Comparison of ENCODE assay signal across 2 cellular contexts in the genomic region with DNA sequence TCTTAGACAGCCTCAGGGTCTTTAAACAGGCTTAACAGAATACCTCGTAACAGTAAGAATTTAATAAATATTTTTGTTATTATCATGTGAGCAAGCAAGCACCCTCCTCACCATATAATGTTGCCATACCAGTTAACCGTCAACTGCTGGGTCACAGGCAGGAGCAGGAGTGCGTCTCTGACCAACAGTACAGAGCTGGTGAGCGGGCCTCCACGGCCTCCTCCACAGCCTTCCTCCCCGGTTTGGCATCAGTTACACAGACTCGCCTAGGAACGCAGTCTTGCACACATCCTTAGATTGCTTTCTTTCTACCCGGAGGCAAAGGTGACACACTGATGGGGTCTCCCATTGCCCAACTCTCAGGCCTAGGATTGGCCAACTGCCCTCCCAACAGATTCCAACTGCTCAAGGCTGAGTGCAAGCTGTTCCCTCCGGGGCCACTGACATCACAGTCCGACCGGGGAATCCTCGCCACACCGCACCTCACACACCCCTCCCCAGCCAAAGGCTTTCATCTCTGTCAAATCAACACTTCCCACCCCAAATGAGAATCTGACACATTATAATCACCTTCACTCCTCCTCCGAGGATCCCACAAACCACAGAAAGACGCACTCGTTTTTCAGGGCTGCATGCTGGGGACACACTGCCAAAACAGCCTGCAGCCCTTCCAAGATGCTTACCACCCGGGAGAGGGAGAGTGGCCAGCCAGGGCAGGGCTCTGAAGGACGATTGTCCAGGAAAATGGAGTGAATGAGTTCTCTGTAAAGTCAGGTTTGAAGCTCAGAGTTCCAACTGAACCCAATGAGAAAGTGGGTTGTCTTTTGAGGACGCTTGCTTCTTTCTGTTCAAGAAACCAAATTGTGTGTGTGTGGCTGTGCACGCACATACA.
TF ChIP-seq lines count a peak whose summit lies in the region.

No MANE protein-coding gene starts in this region.

TF ChIP-seq in H1, 55 proteins besides CTCF, POLR2A, EP300 and RAD21:
- TF ChIP-seq SP1 (IDR thresholded peaks at IDR 0.05; ENCODE audit: low read depth, low read length) (no peak), GTF2F1 (IDR thresholded peaks at IDR 0.05; ENCODE audit: borderline replicate concordance, low read depth, low read length) (no peak), RXRA (IDR thresholded peaks at IDR 0.05; ENCODE audit: insufficient read depth, low read depth, low read length) (no peak), SAP30 (IDR thresholded peaks at IDR 0.05; ENCODE audit: insufficient read depth, insufficient replicate concordance, low read length) (no peak), CTBP2 (IDR thresholded peaks at IDR 0.05; ENCODE audit: borderline replicate concordance, insufficient read depth, insufficient read length, low read length) (no peak), BACH1 (IDR thresholded peaks at IDR 0.05; ENCODE audit: low read length) (no peak), GABPA (IDR thresholded peaks at IDR 0.05; ENCODE audit: borderline replicate concordance, insufficient read depth, low read length) (no peak), SP2 (IDR thresholded peaks at IDR 0.05; ENCODE audit: low read length) (no peak), NRF1 (IDR thresholded peaks at IDR 0.05; ENCODE audit: low read depth, low read length) (no peak), SIRT6 (IDR thresholded peaks at IDR 0.05; ENCODE audit: low read length) (no peak), KDM1A (IDR thresholded peaks at IDR 0.05; ENCODE audit: borderline replicate concordance, low read length) (no peak), RBBP5 (IDR thresholded peaks at IDR 0.05; ENCODE audit: borderline replicate concordance, low read depth, low read length) (no peak), E2F6 (IDR thresholded peaks at IDR 0.05) (no peak), JUN (IDR thresholded peaks at IDR 0.05; ENCODE audit: low read depth, low read length) (no peak), JUND (IDR thresholded peaks at IDR 0.05; ENCODE audit: low read length) (no peak), CHD2 (IDR thresholded peaks at IDR 0.05; ENCODE audit: low read length) (no peak), TEAD4 (IDR thresholded peaks at IDR 0.05; ENCODE audit: low read depth, low read length) (no peak), NANOG (IDR thresholded peaks at IDR 0.05; ENCODE audit: insufficient read depth, low read depth, low read length, poor library complexity, severe bottlenecking) (no peak), ASH2L (IDR thresholded peaks at IDR 0.05; ENCODE audit: low read length) (no peak)
- TF ChIP-seq, protein P1, sequence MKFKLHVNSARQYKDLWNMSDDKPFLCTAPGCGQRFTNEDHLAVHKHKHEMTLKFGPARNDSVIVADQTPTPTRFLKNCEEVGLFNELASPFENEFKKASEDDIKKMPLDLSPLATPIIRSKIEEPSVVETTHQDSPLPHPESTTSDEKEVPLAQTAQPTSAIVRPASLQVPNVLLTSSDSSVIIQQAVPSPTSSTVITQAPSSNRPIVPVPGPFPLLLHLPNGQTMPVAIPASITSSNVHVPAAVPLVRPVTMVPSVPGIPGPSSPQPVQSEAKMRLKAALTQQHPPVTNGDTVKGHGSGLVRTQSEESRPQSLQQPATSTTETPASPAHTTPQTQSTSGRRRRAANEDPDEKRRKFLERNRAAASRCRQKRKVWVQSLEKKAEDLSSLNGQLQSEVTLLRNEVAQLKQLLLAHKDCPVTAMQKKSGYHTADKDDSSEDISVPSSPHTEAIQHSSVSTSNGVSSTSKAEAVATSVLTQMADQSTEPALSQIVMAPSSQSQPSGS (IDR thresholded peaks at IDR 0.05; ENCODE audit: low read length), result no peak

TF ChIP-seq in HepG2, 621 proteins besides CTCF, POLR2A, EP300 and RAD21:
- TF ChIP-seq BORCS8-MEF2B (CRISPR knock-in tag; IDR thresholded peaks at IDR 0.05), result no peak
- TF ChIP-seq ZNF737 (CRISPR knock-in tag; IDR thresholded peaks at IDR 0.05; ENCODE audit: borderline replicate concordance), result no peak
- TF ChIP-seq IRX3 (CRISPR knock-in tag; IDR thresholded peaks at IDR 0.05; ENCODE audit: borderline replicate concordance, low read depth), result no peak
- no peak for TF ChIP-seq ZNF274 (CRISPR knock-in tag; IDR thresholded peaks at IDR 0.05)
- no peak for TF ChIP-seq ZNF510 (CRISPR knock-in tag; IDR thresholded peaks at IDR 0.05; ENCODE audit: low read depth)
- TF ChIP-seq NR2F6 (IDR thresholded peaks at IDR 0.05), result no peak
- TF ChIP-seq NR2F6 (CRISPR knock-in tag; IDR thresholded peaks at IDR 0.05), result no peak
- no peak for TF ChIP-seq ZNF883 (CRISPR knock-in tag; IDR thresholded peaks at IDR 0.05; ENCODE audit: not compliant biosample characterization)
- no peak for TF ChIP-seq ZBTB34 (CRISPR knock-in tag; IDR thresholded peaks at IDR 0.05)
- no peak for TF ChIP-seq FOXO1 (CRISPR knock-in tag; IDR thresholded peaks at IDR 0.05)
- TF ChIP-seq ZNF337 (CRISPR knock-in tag; IDR thresholded peaks at IDR 0.05; ENCODE audit: borderline replicate concordance, low read depth), result no peak
- TF ChIP-seq, protein P2, sequence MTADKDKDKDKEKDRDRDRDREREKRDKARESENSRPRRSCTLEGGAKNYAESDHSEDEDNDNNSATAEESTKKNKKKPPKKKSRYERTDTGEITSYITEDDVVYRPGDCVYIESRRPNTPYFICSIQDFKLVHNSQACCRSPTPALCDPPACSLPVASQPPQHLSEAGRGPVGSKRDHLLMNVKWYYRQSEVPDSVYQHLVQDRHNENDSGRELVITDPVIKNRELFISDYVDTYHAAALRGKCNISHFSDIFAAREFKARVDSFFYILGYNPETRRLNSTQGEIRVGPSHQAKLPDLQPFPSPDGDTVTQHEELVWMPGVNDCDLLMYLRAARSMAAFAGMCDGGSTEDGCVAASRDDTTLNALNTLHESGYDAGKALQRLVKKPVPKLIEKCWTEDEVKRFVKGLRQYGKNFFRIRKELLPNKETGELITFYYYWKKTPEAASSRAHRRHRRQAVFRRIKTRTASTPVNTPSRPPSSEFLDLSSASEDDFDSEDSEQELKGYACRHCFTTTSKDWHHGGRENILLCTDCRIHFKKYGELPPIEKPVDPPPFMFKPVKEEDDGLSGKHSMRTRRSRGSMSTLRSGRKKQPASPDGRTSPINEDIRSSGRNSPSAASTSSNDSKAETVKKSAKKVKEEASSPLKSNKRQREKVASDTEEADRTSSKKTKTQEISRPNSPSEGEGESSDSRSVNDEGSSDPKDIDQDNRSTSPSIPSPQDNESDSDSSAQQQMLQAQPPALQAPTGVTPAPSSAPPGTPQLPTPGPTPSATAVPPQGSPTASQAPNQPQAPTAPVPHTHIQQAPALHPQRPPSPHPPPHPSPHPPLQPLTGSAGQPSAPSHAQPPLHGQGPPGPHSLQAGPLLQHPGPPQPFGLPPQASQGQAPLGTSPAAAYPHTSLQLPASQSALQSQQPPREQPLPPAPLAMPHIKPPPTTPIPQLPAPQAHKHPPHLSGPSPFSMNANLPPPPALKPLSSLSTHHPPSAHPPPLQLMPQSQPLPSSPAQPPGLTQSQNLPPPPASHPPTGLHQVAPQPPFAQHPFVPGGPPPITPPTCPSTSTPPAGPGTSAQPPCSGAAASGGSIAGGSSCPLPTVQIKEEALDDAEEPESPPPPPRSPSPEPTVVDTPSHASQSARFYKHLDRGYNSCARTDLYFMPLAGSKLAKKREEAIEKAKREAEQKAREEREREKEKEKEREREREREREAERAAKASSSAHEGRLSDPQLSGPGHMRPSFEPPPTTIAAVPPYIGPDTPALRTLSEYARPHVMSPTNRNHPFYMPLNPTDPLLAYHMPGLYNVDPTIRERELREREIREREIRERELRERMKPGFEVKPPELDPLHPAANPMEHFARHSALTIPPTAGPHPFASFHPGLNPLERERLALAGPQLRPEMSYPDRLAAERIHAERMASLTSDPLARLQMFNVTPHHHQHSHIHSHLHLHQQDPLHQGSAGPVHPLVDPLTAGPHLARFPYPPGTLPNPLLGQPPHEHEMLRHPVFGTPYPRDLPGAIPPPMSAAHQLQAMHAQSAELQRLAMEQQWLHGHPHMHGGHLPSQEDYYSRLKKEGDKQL (CRISPR knock-in tag; IDR thresholded peaks at IDR 0.05; ENCODE audit: low read depth), result no peak
TF ChIP-seq in HepG2: peak in this region for 0.
